1 cellular context compared by ENCODE assay signal in genomic region chrX:96684339-96685204, GRCh38.
TF ChIP-seq lines count a peak whose summit lies in the region.

Gene DIAPH2 (plus strand): TSS chrX:96684842.

TF ChIP-seq in HepG2, 621 proteins besides CTCF, POLR2A, EP300 and RAD21 (continued from another document and continues in another):
- TF ChIP-seq PAX8 (CRISPR knock-in tag; IDR thresholded peaks at IDR 0.05; ENCODE audit: borderline replicate concordance) (no peak), SUZ12 (IDR thresholded peaks at IDR 0.05; ENCODE audit: low read depth, low read length) (no peak), MXD1 (CRISPR knock-in tag; IDR thresholded peaks at IDR 0.05) (no peak), ZBTB46 (CRISPR knock-in tag; IDR thresholded peaks at IDR 0.05; ENCODE audit: borderline replicate concordance) (no peak), SOX13 (IDR thresholded peaks at IDR 0.05) (no peak), SOX13 (CRISPR knock-in tag; conservative IDR thresholded peaks at IDR 0.05 in 1 of 2, IDR thresholded peaks at IDR 0.05 in 1 of 2) (0 out of 4 replicates have a peak, but pooled peaks of 1 of the 2 experiments have one; percentile 3), HNRNPUL1 (IDR thresholded peaks at IDR 0.05; ENCODE audit: low read depth, low read length) (no peak), NBN (conservative IDR thresholded peaks at IDR 0.05) (no peak), ZNF367 (CRISPR knock-in tag; IDR thresholded peaks at IDR 0.05; ENCODE audit: borderline replicate concordance) (no peak), THYN1 (CRISPR knock-in tag; IDR thresholded peaks at IDR 0.05; ENCODE audit: borderline replicate concordance, low read depth) (no peak), ZNF580 (CRISPR knock-in tag; IDR thresholded peaks at IDR 0.05; ENCODE audit: borderline replicate concordance, low read depth) (no peak), NFKB2 (CRISPR knock-in tag; IDR thresholded peaks at IDR 0.05; ENCODE audit: borderline replicate concordance) (no peak), THAP8 (CRISPR knock-in tag; IDR thresholded peaks at IDR 0.05; ENCODE audit: borderline replicate concordance) (no peak), ZNF782 (CRISPR knock-in tag; IDR thresholded peaks at IDR 0.05; ENCODE audit: borderline replicate concordance) (no peak), SALL1 (CRISPR knock-in tag; IDR thresholded peaks at IDR 0.05) (peak; percentile 37), ZNF747 (CRISPR knock-in tag; IDR thresholded peaks at IDR 0.05; ENCODE audit: borderline replicate concordance) (no peak), ZNF513 (CRISPR knock-in tag; conservative IDR thresholded peaks at IDR 0.05) (no peak), ZBTB38 (CRISPR knock-in tag; IDR thresholded peaks at IDR 0.05) (no peak), ZNF670 (CRISPR knock-in tag; IDR thresholded peaks at IDR 0.05; ENCODE audit: borderline replicate concordance) (no peak), FOXJ3 (CRISPR knock-in tag; IDR thresholded peaks at IDR 0.05; ENCODE audit: borderline replicate concordance) (no peak), DRAP1 (CRISPR knock-in tag; IDR thresholded peaks at IDR 0.05) (0 out of 2 replicates have a peak, but pooled peaks have one; percentile 18), RBM22 (optimal IDR thresholded peaks at IDR 0.05; ENCODE audit: low read length) (no peak), SIX1 (CRISPR knock-in tag; IDR thresholded peaks at IDR 0.05; ENCODE audit: borderline replicate concordance) (0 out of 2 replicates have a peak, but pooled peaks have one; percentile 6), ZNF510 (CRISPR knock-in tag; IDR thresholded peaks at IDR 0.05; ENCODE audit: low read depth) (no peak), ZNF775 (CRISPR knock-in tag; IDR thresholded peaks at IDR 0.05; ENCODE audit: borderline replicate concordance) (no peak), ZNF281 (CRISPR knock-in tag; IDR thresholded peaks at IDR 0.05; ENCODE audit: borderline replicate concordance) (no peak), ZNF431 (CRISPR knock-in tag; IDR thresholded peaks at IDR 0.05; ENCODE audit: borderline replicate concordance, low read depth) (no peak), ZMYM3 (CRISPR knock-in tag; IDR thresholded peaks at IDR 0.05) (peak; percentile 73), FOXO1 (CRISPR knock-in tag; IDR thresholded peaks at IDR 0.05) (no peak), EHMT2 (IDR thresholded peaks at IDR 0.05; ENCODE audit: borderline replicate concordance, low read depth, low read length) (no peak), ASH2L (IDR thresholded peaks at IDR 0.05; ENCODE audit: insufficient read length, low read depth, low read length) (peak; percentile 22), SIN3A (IDR thresholded peaks at IDR 0.05; ENCODE audit: borderline replicate concordance, low read depth, low read length) (no peak), ZNF616 (CRISPR knock-in tag; IDR thresholded peaks at IDR 0.05; ENCODE audit: low read depth) (no peak), ZNF780A (CRISPR knock-in tag; IDR thresholded peaks at IDR 0.05) (no peak), MAZ (IDR thresholded peaks at IDR 0.05; ENCODE audit: borderline replicate concordance, low read depth, low read length) (no peak), MAZ (CRISPR knock-in tag; IDR thresholded peaks at IDR 0.05; ENCODE audit: low read depth) (no peak), NFYB (CRISPR knock-in tag; IDR thresholded peaks at IDR 0.05) (no peak), ZNF790 (CRISPR knock-in tag; IDR thresholded peaks at IDR 0.05; ENCODE audit: borderline replicate concordance) (no peak), CHD2 (IDR thresholded peaks at IDR 0.05; ENCODE audit: low read depth, low read length) (no peak), NFE2 (CRISPR knock-in tag; IDR thresholded peaks at IDR 0.05) (no peak), RNF2 (conservative IDR thresholded peaks at IDR 0.05; ENCODE audit: low read depth) (no peak), PRDM15 (CRISPR knock-in tag; IDR thresholded peaks at IDR 0.05) (no peak), ZNF256 (CRISPR knock-in tag; conservative IDR thresholded peaks at IDR 0.05) (no peak), SMAD3 (CRISPR knock-in tag; IDR thresholded peaks at IDR 0.05) (no peak), HCFC1 (IDR thresholded peaks at IDR 0.05; ENCODE audit: low read depth, low read length) (no peak), ZNF737 (CRISPR knock-in tag; IDR thresholded peaks at IDR 0.05; ENCODE audit: borderline replicate concordance) (no peak), SYNCRIP (IDR thresholded peaks at IDR 0.05; ENCODE audit: insufficient read depth, low read depth, low read length) (no peak), ATF2 (CRISPR knock-in tag; IDR thresholded peaks at IDR 0.05) (no peak), ZNF512 (CRISPR knock-in tag; IDR thresholded peaks at IDR 0.05) (no peak), KMT2A (CRISPR knock-in tag; IDR thresholded peaks at IDR 0.05) (no peak), LCORL (IDR thresholded peaks at IDR 0.05) (no peak), LCORL (CRISPR knock-in tag; IDR thresholded peaks at IDR 0.05) (no peak), ZNF263 (CRISPR knock-in tag; IDR thresholded peaks at IDR 0.05) (no peak), NFIC (IDR thresholded peaks at IDR 0.05; ENCODE audit: low read length) (no peak), NFATC3 (CRISPR knock-in tag; IDR thresholded peaks at IDR 0.05) (no peak), HINFP (CRISPR knock-in tag; IDR thresholded peaks at IDR 0.05; ENCODE audit: low read depth) (no peak), ATF7-NPFF (CRISPR knock-in tag; IDR thresholded peaks at IDR 0.05; ENCODE audit: low read depth) (peak; percentile 42; the same call in 1 of the 2 replicates)
